In genomic region chr12:116539905-116540482, GRCh38 we compare ENCODE assay signal across 9 cellular contexts. TPM values are rescaled to one million over a fixed set of nuclear protein-coding genes. Genes with fewer than 3 reads are reported as not detected.
DNase-seq lines count a peak whose midpoint lies in the region; ATAC-seq and TF ChIP-seq lines count a peak whose summit lies in the region.
"Had no signal": no experiment of that assay in that cellular context is flagged by ENCODE, and none has a peak within 500 bp of the region (broad histone marks: within the 10 kb centered on the region; RNA-seq: fewer than 3 reads in every experiment).

No MANE protein-coding gene starts in this region.

- peaks cover 8 to 18% (median 12%) of the 10 kb centered on the region in 3 donors for H3K4me1 Mint-ChIP-seq in CD8-positive, alpha-beta memory T cell

- no peaks in the 10 kb centered on the region for H3K79me1 ChIP-seq in trophoblast cell (ENCODE audit: low read length)

- POLR2A ChIA-PET in CD8-positive, alpha-beta memory T cell (lab: Charles Lee) = no interaction called here

- peak overlapping the region in 3 of 12 donors; percentile 4 to 19 (median 17) for H3K4me3 ChIP-seq in heart left ventricle
- no peak overlapping the region for H3K4me3 ChIP-seq in skin epidermis
- no peak overlapping the region for H3K4me3 ChIP-seq in trophoblast cell (ENCODE audit: low read depth, low read length)
- no peak overlapping the region for H3K4me3 ChIP-seq in CD8-positive, alpha-beta memory T cell (ENCODE audit: low read length)
- H3K4me3 ChIP-seq: adrenal gland had no signal

- no peak overlapping the region for H3K4ac ChIP-seq in trophoblast cell (ENCODE audit: low read depth, low read length)

- H4K91ac ChIP-seq in trophoblast cell (ENCODE audit: low read depth, low read length) = no peak overlapping the region

- H3K27ac ChIP-seq in heart left ventricle (peak overlapping the region in 5 of 12 donors; percentile 12 to 84 (median 34)), skin epidermis (peak overlapping the region in 15 of 21 experiments; percentile 3 to 69 (median 40)), trophoblast cell (ENCODE audit: low read depth, low read length) (no peak overlapping the region)
- H3K27ac ChIP-seq in CD8-positive, alpha-beta memory T cell (ENCODE audit: low read depth, low read length) = no peak overlapping the region

- H3K4me1 ChIP-seq in heart left ventricle (peaks cover 0 to 45% (median 15%) of the 10 kb centered on the region in 12 donors), trophoblast cell (ENCODE audit: control insufficient read depth in 1 of 2, insufficient read depth in 2 of 2, low read length in 2 of 2) (peaks cover 5 to 8% of the 10 kb centered on the region in 2 experiments)
- no peaks in the 10 kb centered on the region for H3K4me1 ChIP-seq in CD8-positive, alpha-beta memory T cell (ENCODE audit: insufficient read depth, low read length)

- H3K36me3 ChIP-seq in heart left ventricle (no peaks in the 10 kb centered on the region), trophoblast cell (ENCODE audit: control insufficient read depth in 1 of 2, insufficient read depth in 2 of 2, low read length in 2 of 2) (no peaks in the 10 kb centered on the region)
- no peaks in the 10 kb centered on the region for H3K36me3 ChIP-seq in CD8-positive, alpha-beta memory T cell (ENCODE audit: insufficient read depth, low read length)
- H3K36me3 ChIP-seq: adrenal gland had no signal

- H2BK12ac ChIP-seq in trophoblast cell (ENCODE audit: low read length) = no peak overlapping the region

- peak overlapping the region in 1 of 8 donors; percentile 51 for H3K27ac Mint-ChIP-seq in CD8-positive, alpha-beta memory T cell

- no peak overlapping the region for H3K4me2 ChIP-seq in trophoblast cell (ENCODE audit: low read length)

- no peak for TF ChIP-seq CTCF in heart left ventricle (IDR thresholded peaks at IDR 0.05)

- H3K36me3 Mint-ChIP-seq in CD8-positive, alpha-beta memory T cell = no peaks in the 10 kb centered on the region

- no peak overlapping the region for H3K18ac ChIP-seq in trophoblast cell (ENCODE audit: low read length)

- no peak overlapping the region for H2BK120ac ChIP-seq in trophoblast cell (ENCODE audit: insufficient read depth, low read length, poor library complexity)

- no peaks in the 10 kb centered on the region for H3K9me3 ChIP-seq in heart left ventricle
- no peaks in the 10 kb centered on the region for H3K9me3 ChIP-seq in trophoblast cell (ENCODE audit: insufficient read depth, low read depth, low read length)
- no peaks in the 10 kb centered on the region for H3K9me3 ChIP-seq in CD8-positive, alpha-beta memory T cell (ENCODE audit: low read length)
- H3K9me3 ChIP-seq: adrenal gland had no signal

- no peak overlapping the region for H2AFZ ChIP-seq in trophoblast cell (ENCODE audit: insufficient read depth, low read length, poor library complexity)

- peak; percentile 66 for DNase-seq in HT1080 (ENCODE audit: low read depth)
- peak in 2 of 5 donors; percentile 52 to 67 for DNase-seq in heart left ventricle
- no peak for DNase-seq in trophoblast cell
- no peak for DNase-seq in stimulated activated CD4-positive, alpha-beta T cell treated with anti-CD3 and anti-CD28 coated beads, Interleukin-12 subunit alpha, Interleukin-12 subunit beta, amount 100 ng/mL, for 4 hours
- DNase-seq in CD8-positive, alpha-beta memory T cell = no peak

- no peak overlapping the region for H3K23ac ChIP-seq in trophoblast cell (ENCODE audit: low read length)

- intact Hi-C loops in heart left ventricle (cut with DNase I) = loop anchor here in 1 of 10 donors (10.0 kb wide), 1 partner anchor 85 kb away; no protein-coding TSS in a partner anchor

- TF ChIP-seq POLR2A in heart left ventricle (IDR thresholded peaks at IDR 0.05) = no peak

- H4K12ac ChIP-seq in trophoblast cell (ENCODE audit: low read depth, low read length) = no peak overlapping the region

- no peak overlapping the region for H4K8ac ChIP-seq in trophoblast cell (ENCODE audit: low read depth, low read length)

- no peaks in the 10 kb centered on the region for H3K9me3 Mint-ChIP-seq in CD8-positive, alpha-beta memory T cell

- H2AK5ac ChIP-seq in trophoblast cell (ENCODE audit: low read length) = no peak overlapping the region

- peaks cover 0 to 1% of the 10 kb centered on the region in 2 donors for H3K27me3 Mint-ChIP-seq in CD8-positive, alpha-beta memory T cell

- ATAC-seq in SK-N-SH treated with all-trans-retinoic acid at 6 μM for 48 hours (peak; percentile 92), heart left ventricle (peak in 3 of 4 donors; percentile 23 to 40 (median 33)), HG02798 (IDR thresholded peaks at IDR 0.05; ENCODE audit: poor library complexity, unreplicated experiment) (no peak)

- no peaks in the 10 kb centered on the region for H3K79me2 ChIP-seq in trophoblast cell (ENCODE audit: control insufficient read depth, insufficient read depth, low read length, poor library complexity)

- WGBS in heart left ventricle, 4 donors = 28 to 36% (median 33%) methylated on average over 17 of the region's 17 CpGs
- WGBS in trophoblast cell (ENCODE audit: extremely low coverage, insufficient coverage, insufficient read length) = no CpG with 5 or more reads among the region's 17 CpGs

- H2BK5ac ChIP-seq in trophoblast cell (ENCODE audit: low read depth, low read length, poor library complexity) = no peak overlapping the region

- CTCF ChIA-PET in CD8-positive, alpha-beta memory T cell (lab: Charles Lee) = no interaction called here

- H3K4me3 Mint-ChIP-seq in CD8-positive, alpha-beta memory T cell = no peak overlapping the region

- no peaks in the 10 kb centered on the region for H3K27me3 ChIP-seq in heart left ventricle
- H3K27me3 ChIP-seq in trophoblast cell (ENCODE audit: insufficient read depth, low read length) = no peaks in the 10 kb centered on the region
- H3K27me3 ChIP-seq in CD8-positive, alpha-beta memory T cell (ENCODE audit: insufficient read depth, low read length, poor library complexity, severe bottlenecking) = no peaks in the 10 kb centered on the region
- H3K27me3 ChIP-seq: adrenal gland had no signal

- H3K14ac ChIP-seq in trophoblast cell (ENCODE audit: low read length) = no peak overlapping the region

- H3K9ac ChIP-seq in trophoblast cell (ENCODE audit: low read length) = no peak overlapping the region

TF ChIP-seq in SK-N-SH treated with all-trans-retinoic acid at 6 μM for 48 hours, 23 proteins besides CTCF, POLR2A, EP300 and RAD21:
- TF ChIP-seq ISL1 (CRISPR knock-in tag; IDR thresholded peaks at IDR 0.05) = peak; percentile 31; the same call in 1 of the 2 replicates
- no peak for TF ChIP-seq ARNTL (CRISPR knock-in tag; IDR thresholded peaks at IDR 0.05; ENCODE audit: borderline replicate concordance, low read depth)

RNA-seq across cellular contexts. Expression of gene MAP1LC3B2, which starts 19.2 kb away (rescaled TPM):
- 0.53 TPM in 1 of 2 replicates, not detected in the other for total RNA-seq in HT1080 (2014; rRNA removed; shearing (Covaris generic))
- polyA plus RNA-seq in HT1080 (2015; cell fraction: cytosol; rRNA removed) = 0.66 and 0.76 TPM in 2 replicates
- 0.99 TPM in 1 of 2 replicates, not detected in the other for polyA plus RNA-seq in HT1080 (2015; cell fraction: nucleus; rRNA removed)
- total RNA-seq in heart left ventricle = 1 to 10 TPM in 8 of 9 donors, under 1 TPM in 1; 0.91 to 4.8 (median 2.3) TPM
- polyA plus RNA-seq in heart left ventricle = 1 to 10 TPM in 1 of 2 donors, under 1 TPM in 1; 0.91 to 5.4 TPM
- 0.28 and 0.31 TPM in 2 replicates for polyA plus RNA-seq in trophoblast cell (2013)
- 1 to 10 TPM in 1 of 2 experiments, under 1 TPM in 1; 0.96 to 1.7 TPM for total RNA-seq in CD8-positive, alpha-beta memory T cell
- 5.8 TPM for polyA plus RNA-seq in CD8-positive, alpha-beta memory T cell

Comparison
In these comparisons a context has a peak if more than half of its experiments do, and no peak if none do; other contexts are left out.
1. H3K27ac ChIP-seq: peak in skin epidermis (15 of 21); none in trophoblast cell (single experiment) and CD8-positive, alpha-beta memory T cell (single experiment).